Comparison of ENCODE assay signal across 35 cellular contexts in the genomic region with DNA sequence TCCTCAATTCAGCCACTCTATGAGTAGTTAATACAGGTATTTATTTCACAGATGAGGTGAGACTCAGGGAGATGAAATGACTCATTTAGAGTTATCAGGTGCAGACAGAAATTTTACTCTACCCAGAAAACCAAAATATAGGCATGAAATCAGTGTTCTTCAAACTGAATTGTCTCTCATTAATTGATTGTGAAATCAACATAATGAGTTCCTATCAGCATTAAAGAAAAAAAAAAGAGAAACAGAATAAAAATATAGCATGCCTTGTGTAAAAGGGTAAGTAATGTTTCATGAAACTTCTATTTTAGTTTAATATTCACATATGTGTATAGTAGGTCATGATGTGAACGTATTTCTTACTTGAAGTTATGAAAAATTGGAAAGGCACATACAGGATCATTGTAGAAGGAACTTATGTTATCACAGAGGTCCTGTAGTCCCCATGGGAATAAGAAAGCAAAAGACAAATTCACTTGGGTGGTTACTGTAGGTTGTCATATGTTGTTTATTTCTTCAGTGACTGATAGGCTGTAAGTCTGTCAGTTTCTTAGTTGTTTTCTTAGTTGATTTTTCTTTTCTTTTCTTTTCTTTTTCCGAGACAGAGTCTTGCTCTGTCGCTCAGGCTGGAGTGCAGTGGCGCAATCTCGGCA.
"Had no signal": no experiment of that assay in that cellular context is flagged by ENCODE, and none has a peak within 500 bp of the region (broad histone marks: within the 10 kb centered on the region; RNA-seq: fewer than 3 reads in every experiment).

No MANE protein-coding gene starts in this region.

- H3K4me3 Mint-ChIP-seq: activated CD8-positive, alpha-beta memory T cell treated with anti-CD3 and anti-CD28 coated beads, Interleukin-2, amount 10 ng/mL, durations not matched to agents 7 days and 5 days; activated CD8-positive, alpha-beta T cell treated with anti-CD3 and anti-CD28 coated beads, Interleukin-2, amount 10 ng/mL, durations not matched to agents 7 days and 5 days; mesothelial cell of epicardium; neural progenitor cell; stimulated activated memory B cell treated with anti-CD40 and anti-IgM and Interleukin-4, amounts not matched to agents 10 μg/mL and 1 μg/mL and 100 μg/mL, for 72 hours; stimulated activated naive CD8-positive, alpha-beta T cell treated with anti-CD3 and anti-CD28 coated beads, Interleukin-15, amount 100 ng/mL, for 72 hours; T-helper 1 cell treated with Interleukin-12 subunit alpha and Interleukin-12 subunit beta and Interleukin-4 antibody, amounts not matched to agents 30 μg/mL and 1 μg/mL, for 36 hours; type B pancreatic cell; WTC11 had no signal

- DNase-seq: activated CD4-positive, alpha-beta T cell treated with anti-CD3 and anti-CD28 coated beads, Interleukin-2, amount 50 U/mL, for 1 hour; activated CD8-positive, alpha-beta memory T cell treated with anti-CD3 and anti-CD28 coated beads, Interleukin-2, amount 10 ng/mL, durations not matched to agents 7 days and 5 days; activated CD8-positive, alpha-beta T cell treated with anti-CD3 and anti-CD28 coated beads, Interleukin-2, amount 10 ng/mL, durations not matched to agents 7 days and 5 days; activated T-cell treated with anti-CD3 and anti-CD28 coated beads, Interleukin-2, amount 50 U/mL, for 48 hours; aorta; body of pancreas; dorsolateral prefrontal cortex; effector memory CD4-positive, alpha-beta T cell; erythroblast; gastrocnemius medialis; glutamatergic neuron; hippocampal formation; left cardiac atrium; left ventricle myocardium superior; naive thymus-derived CD4-positive, alpha-beta T cell; occipital lobe; psoas muscle; sigmoid colon; small intestine; stimulated activated CD4-positive, alpha-beta T cell treated with anti-CD3 and anti-CD28 coated beads, Interleukin-4, amount 100 ng/mL, for 24 hours; stimulated activated naive CD8-positive, alpha-beta T cell treated with anti-CD3 and anti-CD28 coated beads, Interleukin-15, amount 100 ng/mL, for 72 hours; substantia nigra; T1000 had no signal

- H3K9me3 Mint-ChIP-seq: activated naive CD4-positive, alpha-beta T cell treated with anti-CD3 and anti-CD28 coated beads, Interleukin-2, amount 50 U/mL, for 72 hours; activated T-helper 2 cell treated with anti-CD3 and anti-CD28 coated beads, Interferon-gamma antibody, Interleukin-2, Interleukin-4, amounts not matched to agents 10 μg/mL and 5 μg/mL and 100 μg/mL, durations not matched to agents 14 hours and 24 hours and 36 hours; mesothelial cell of epicardium; naive thymus-derived CD4-positive, alpha-beta T cell; neural progenitor cell; stimulated activated memory B cell treated with anti-CD40 and anti-IgM and Interleukin-4, amounts not matched to agents 10 μg/mL and 1 μg/mL and 100 μg/mL, for 72 hours; stimulated activated naive CD8-positive, alpha-beta T cell treated with anti-CD3 and anti-CD28 coated beads, Interleukin-15, amount 100 ng/mL, for 72 hours; T-helper 1 cell treated with Interleukin-12 subunit alpha and Interleukin-12 subunit beta and Interleukin-4 antibody, amounts not matched to agents 30 μg/mL and 1 μg/mL, for 36 hours; type B pancreatic cell; WTC11 had no signal

- H3K4me2 ChIP-seq: neural progenitor cell had no signal

- H2AFZ ChIP-seq: neural progenitor cell, parathyroid adenoma had no signal

- H3K36me3 Mint-ChIP-seq: activated CD8-positive, alpha-beta memory T cell treated with anti-CD3 and anti-CD28 coated beads, Interleukin-2, amount 10 ng/mL, durations not matched to agents 7 days and 5 days; activated naive CD4-positive, alpha-beta T cell treated with anti-CD3 and anti-CD28 coated beads, Interleukin-2, amount 50 U/mL, for 72 hours; neural progenitor cell; stimulated activated memory B cell treated with anti-CD40 and anti-IgM and Interleukin-4, amounts not matched to agents 10 μg/mL and 1 μg/mL and 100 μg/mL, for 72 hours; type B pancreatic cell; WTC11 had no signal

- H3K4me1 ChIP-seq: neural progenitor cell, parathyroid adenoma had no signal

- H3K27me3 ChIP-seq: body of pancreas, dorsolateral prefrontal cortex, gastrocnemius medialis, neural progenitor cell, sigmoid colon, vagina had no signal

- H3K27ac Mint-ChIP-seq: activated CD8-positive, alpha-beta memory T cell treated with anti-CD3 and anti-CD28 coated beads, Interleukin-2, amount 10 ng/mL, durations not matched to agents 7 days and 5 days; activated CD8-positive, alpha-beta T cell treated with anti-CD3 and anti-CD28 coated beads, Interleukin-2, amount 10 ng/mL, durations not matched to agents 7 days and 5 days; activated T-helper 2 cell treated with anti-CD3 and anti-CD28 coated beads, Interferon-gamma antibody, Interleukin-2, Interleukin-4, amounts not matched to agents 10 μg/mL and 5 μg/mL and 100 μg/mL, durations not matched to agents 14 hours and 24 hours and 36 hours; neural progenitor cell; stimulated activated memory B cell treated with anti-CD40 and anti-IgM and Interleukin-4, amounts not matched to agents 10 μg/mL and 1 μg/mL and 100 μg/mL, for 72 hours; T-helper 1 cell treated with Interleukin-12 subunit alpha and Interleukin-12 subunit beta and Interleukin-4 antibody, amounts not matched to agents 30 μg/mL and 1 μg/mL, for 36 hours; type B pancreatic cell had no signal

- H3K9ac ChIP-seq: neural progenitor cell, parathyroid adenoma had no signal

- H3K9me3 ChIP-seq: body of pancreas, gastrocnemius medialis, psoas muscle, sigmoid colon, vagina had no signal

- H3K36me3 ChIP-seq: gastrocnemius medialis, neural progenitor cell, sigmoid colon, vagina had no signal

- H3K27ac ChIP-seq: body of pancreas, coronary artery, dorsolateral prefrontal cortex, gastrocnemius medialis, neural progenitor cell, parathyroid adenoma, psoas muscle, sigmoid colon, vagina had no signal

- H3K4me3 ChIP-seq: body of pancreas, coronary artery, dorsolateral prefrontal cortex, gastrocnemius medialis, neural progenitor cell, psoas muscle, sigmoid colon, vagina had no signal

- H3K27me3 Mint-ChIP-seq: activated CD8-positive, alpha-beta memory T cell treated with anti-CD3 and anti-CD28 coated beads, Interleukin-2, amount 10 ng/mL, durations not matched to agents 7 days and 5 days; naive thymus-derived CD4-positive, alpha-beta T cell; stimulated activated memory B cell treated with anti-CD40 and anti-IgM and Interleukin-4, amounts not matched to agents 10 μg/mL and 1 μg/mL and 100 μg/mL, for 72 hours; stimulated activated naive CD8-positive, alpha-beta T cell treated with anti-CD3 and anti-CD28 coated beads, Interleukin-15, amount 100 ng/mL, for 72 hours; type B pancreatic cell had no signal

- ATAC-seq: activated CD8-positive, alpha-beta memory T cell treated with anti-CD3 and anti-CD28 coated beads, Interleukin-2, amount 10 ng/mL, durations not matched to agents 7 days and 5 days; activated CD8-positive, alpha-beta T cell treated with anti-CD3 and anti-CD28 coated beads, Interleukin-2, amount 10 ng/mL, durations not matched to agents 7 days and 5 days; activated naive CD4-positive, alpha-beta T cell treated with anti-CD3 and anti-CD28 coated beads, Interleukin-2, amount 50 U/mL, for 72 hours; body of pancreas; gastrocnemius medialis; left ventricle myocardium superior; naive thymus-derived CD4-positive, alpha-beta T cell; psoas muscle; stimulated activated memory B cell treated with anti-CD40 and anti-IgM and Interleukin-4, amounts not matched to agents 10 μg/mL and 1 μg/mL and 100 μg/mL, for 72 hours; stimulated activated naive CD8-positive, alpha-beta T cell treated with anti-CD3 and anti-CD28 coated beads, Interleukin-15, amount 100 ng/mL, for 72 hours; WTC11 had no signal

- FAIRE-seq: keratinocyte, small intestine had no signal
